19 cellular contexts compared by ENCODE assay signal in the genomic region with DNA sequence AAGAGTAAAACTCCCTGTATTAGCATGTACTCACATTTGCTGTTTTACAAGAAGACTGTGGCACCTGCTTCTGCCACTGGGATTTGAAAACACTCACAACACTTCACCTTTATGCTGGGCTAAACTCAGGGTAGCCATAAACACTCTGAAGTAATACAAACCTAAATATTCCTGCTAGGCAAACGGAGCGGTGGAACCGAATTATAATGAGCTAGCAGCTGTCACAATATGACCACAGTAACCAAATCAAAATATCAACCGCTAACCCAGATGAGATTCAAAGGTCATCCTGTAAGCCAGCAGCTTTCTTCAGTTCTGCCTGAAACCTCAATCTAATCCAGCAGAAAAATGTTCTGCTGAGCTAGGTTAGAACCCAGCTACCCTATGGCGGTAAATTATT.
DNase-seq lines count a peak whose midpoint lies in the region; ATAC-seq and TF ChIP-seq lines count a peak whose summit lies in the region.
"Had no signal": no experiment of that assay in that cellular context is flagged by ENCODE, and none has a peak within 500 bp of the region (broad histone marks: within the 10 kb centered on the region; RNA-seq: fewer than 3 reads in every experiment).

No MANE protein-coding gene starts in this region.

- H4K20me1 ChIP-seq in OCI-LY3 (ENCODE audit: insufficient read depth, low read length), result peaks cover 99% of the 10 kb centered on the region

- H3K9me3 ChIP-seq in OCI-LY3 (ENCODE audit: insufficient read depth, low read length), result no peaks in the 10 kb centered on the region
- H3K9me3 ChIP-seq: heart right ventricle, neutrophil, transverse colon had no signal

- TF ChIP-seq CTCF in OCI-LY3 (IDR thresholded peaks at IDR 0.05; ENCODE audit: low read depth, low read length) (no peak), glutamatergic neuron (IDR thresholded peaks at IDR 0.05; ENCODE audit: partially characterized antibody, unreplicated experiment) (no peak)

- H3K4me3 Mint-ChIP-seq in glutamatergic neuron (ENCODE audit: unreplicated experiment), result no peak overlapping the region
- peak overlapping the region in 1 of 2 donors; percentile 54 for H3K4me3 Mint-ChIP-seq in stimulated activated naive B cell treated with anti-CD40 and anti-IgM and Interleukin-4, amounts not matched to agents 10 μg/mL and 1 μg/mL and 100 μg/mL, for 72 hours
- H3K4me3 Mint-ChIP-seq: activated CD4-positive, alpha-beta T cell treated with anti-CD3 and anti-CD28 coated beads, Interleukin-2, amount 10 ng/mL, durations not matched to agents 24 days and 14 days had no signal

- H3K4me3 ChIP-seq in OCI-LY3 (ENCODE audit: low read length), result peak overlapping the region; percentile 41
- H3K4me3 ChIP-seq: heart right ventricle, transverse colon had no signal

- no peaks in the 10 kb centered on the region for H3K36me3 Mint-ChIP-seq in glutamatergic neuron (ENCODE audit: unreplicated experiment)
- peaks cover 0 to 3% of the 10 kb centered on the region in 2 donors for H3K36me3 Mint-ChIP-seq in stimulated activated naive B cell treated with anti-CD40 and anti-IgM and Interleukin-4, amounts not matched to agents 10 μg/mL and 1 μg/mL and 100 μg/mL, for 72 hours

- H3K27me3 ChIP-seq in OCI-LY3 (ENCODE audit: low read depth, low read length), result no peaks in the 10 kb centered on the region
- H3K27me3 ChIP-seq: heart right ventricle, neutrophil, transverse colon had no signal

- peak overlapping the region; percentile 62 for H3K4me2 ChIP-seq in OCI-LY3 (ENCODE audit: low read length)

- H3K27ac Mint-ChIP-seq in glutamatergic neuron (ENCODE audit: unreplicated experiment), result peak overlapping the region; percentile 2
- peak overlapping the region; percentile 57 for H3K27ac Mint-ChIP-seq in stimulated activated naive B cell treated with anti-CD40 and anti-IgM and Interleukin-4, amounts not matched to agents 10 μg/mL and 1 μg/mL and 100 μg/mL, for 72 hours
- H3K27ac Mint-ChIP-seq: activated CD4-positive, alpha-beta T cell treated with anti-CD3 and anti-CD28 coated beads, Interleukin-2, amount 10 ng/mL, durations not matched to agents 24 days and 14 days had no signal

- ATAC-seq in stimulated activated naive B cell treated with anti-CD40 and anti-IgM and Interleukin-4, amounts not matched to agents 10 μg/mL and 1 μg/mL and 100 μg/mL, for 72 hours (replicated peaks), result peak; percentile 79 to 87
- ATAC-seq in HG02623 (IDR thresholded peaks at IDR 0.05; ENCODE audit: unreplicated experiment) (no peak), GM18517 (IDR thresholded peaks at IDR 0.05; ENCODE audit: unreplicated experiment) (no peak)
- ATAC-seq: heart right ventricle, Panc1 had no signal

- peak; percentile 8 for DNase-seq in NCI-H510A treated with DMSO at 0.1 percent for 48 hours (lab: John Stamatoyannopoulos, UW)
- no peak for DNase-seq in NCI-H510A (lab: John Stamatoyannopoulos, UW)
- DNase-seq in glutamatergic neuron, result no peak
- DNase-seq in stimulated activated naive B cell treated with anti-CD40 and anti-IgM and Interleukin-4, amounts not matched to agents 10 μg/mL and 1 μg/mL and 100 μg/mL, for 72 hours, result peak; percentile 13
- no peak for DNase-seq in C1 segment of cervical spinal cord (lab: John Stamatoyannopoulos, UW)
- DNase-seq: activated CD4-positive, alpha-beta T cell treated with anti-CD3 and anti-CD28 coated beads, Interleukin-2, amount 10 ng/mL, durations not matched to agents 24 days and 14 days; activated CD8-positive, alpha-beta memory T cell treated with anti-CD3 and anti-CD28 coated beads, Interleukin-2, amount 50 U/mL, for 4 hours; activated effector memory CD4-positive, alpha-beta T cell treated with anti-CD3 and anti-CD28 coated beads, Interleukin-2, amount 50 U/mL, for 16 hours; GDM1; heart right ventricle; islet precursor cell; NCI-H1930; stimulated activated naive CD4-positive, alpha-beta T cell; transverse colon had no signal

- H3K36me3 ChIP-seq in OCI-LY3 (replicated peaks; ENCODE audit: low read depth, low read length), result peaks cover 60% of the 10 kb centered on the region
- H3K36me3 ChIP-seq: neutrophil, transverse colon had no signal

- H3K4me1 ChIP-seq in OCI-LY3 (ENCODE audit: low read length), result peaks cover 79% of the 10 kb centered on the region

- peaks cover 100% of the 10 kb centered on the region for H3K79me2 ChIP-seq in OCI-LY3 (ENCODE audit: low read length)

- no peak overlapping the region for H2AFZ ChIP-seq in OCI-LY3 (ENCODE audit: low read depth, low read length)

- H3K27me3 Mint-ChIP-seq in glutamatergic neuron (ENCODE audit: unreplicated experiment), result no peaks in the 10 kb centered on the region
- no peaks in the 10 kb centered on the region for H3K27me3 Mint-ChIP-seq in stimulated activated naive B cell treated with anti-CD40 and anti-IgM and Interleukin-4, amounts not matched to agents 10 μg/mL and 1 μg/mL and 100 μg/mL, for 72 hours
- H3K27me3 Mint-ChIP-seq: activated CD4-positive, alpha-beta T cell treated with anti-CD3 and anti-CD28 coated beads, Interleukin-2, amount 10 ng/mL, durations not matched to agents 24 days and 14 days had no signal

- H3K27ac ChIP-seq in OCI-LY3 (ENCODE audit: low read length), result peak overlapping the region; percentile 78
- H3K27ac ChIP-seq: heart right ventricle, neutrophil, transverse colon had no signal

- peaks cover 23% of the 10 kb centered on the region for H3K4me1 Mint-ChIP-seq in glutamatergic neuron (ENCODE audit: low read depth, unreplicated experiment)
- H3K4me1 Mint-ChIP-seq in stimulated activated naive B cell treated with anti-CD40 and anti-IgM and Interleukin-4, amounts not matched to agents 10 μg/mL and 1 μg/mL and 100 μg/mL, for 72 hours, result peaks cover 13 to 35% of the 10 kb centered on the region in 2 donors
- H3K4me1 Mint-ChIP-seq: activated CD4-positive, alpha-beta T cell treated with anti-CD3 and anti-CD28 coated beads, Interleukin-2, amount 10 ng/mL, durations not matched to agents 24 days and 14 days had no signal

- peaks cover 6% of the 10 kb centered on the region for H3K9me3 Mint-ChIP-seq in glutamatergic neuron (ENCODE audit: unreplicated experiment)
- no peaks in the 10 kb centered on the region for H3K9me3 Mint-ChIP-seq in stimulated activated naive B cell treated with anti-CD40 and anti-IgM and Interleukin-4, amounts not matched to agents 10 μg/mL and 1 μg/mL and 100 μg/mL, for 72 hours
- H3K9me3 Mint-ChIP-seq: activated CD4-positive, alpha-beta T cell treated with anti-CD3 and anti-CD28 coated beads, Interleukin-2, amount 10 ng/mL, durations not matched to agents 24 days and 14 days had no signal

- H3K9ac ChIP-seq in OCI-LY3 (ENCODE audit: low read length), result peak overlapping the region; percentile 5; the same call in 1 of the 2 replicates

Comparison
In these comparisons a context has a peak if more than half of its experiments do, and no peak if none do; other contexts are left out.
1. DNase-seq: peak in NCI-H510A treated with DMSO at 0.1 percent for 48 hours (single experiment) and stimulated activated naive B cell treated with anti-CD40 and anti-IgM and Interleukin-4, amounts not matched to agents 10 μg/mL and 1 μg/mL and 100 μg/mL, for 72 hours (single experiment); none in NCI-H510A (single experiment), glutamatergic neuron (single experiment) and C1 segment of cervical spinal cord (0 of 14).
2. ATAC-seq: peak in stimulated activated naive B cell treated with anti-CD40 and anti-IgM and Interleukin-4, amounts not matched to agents 10 μg/mL and 1 μg/mL and 100 μg/mL, for 72 hours (2 of 2); none in HG02623 (single experiment) and GM18517 (single experiment).